1 cellular context compared by ENCODE assay signal in genomic region chr1:39609618-39610331, GRCh38.
TF ChIP-seq lines count a peak whose summit lies in the region.

No MANE protein-coding gene starts in this region.

TF ChIP-seq in SK-N-SH, 30 proteins besides CTCF, POLR2A, EP300 and RAD21 (continued from another document):
- no peak for TF ChIP-seq SMC3 (IDR thresholded peaks at IDR 0.05; ENCODE audit: low read depth, low read length)
- no peak for TF ChIP-seq NFIC (IDR thresholded peaks at IDR 0.05; ENCODE audit: borderline replicate concordance)
- no peak for TF ChIP-seq CHD2 (IDR thresholded peaks at IDR 0.05; ENCODE audit: low read length, partially characterized antibody)
- no peak for TF ChIP-seq GABPA (IDR thresholded peaks at IDR 0.05; ENCODE audit: low read depth)
- TF ChIP-seq MEF2A (IDR thresholded peaks at IDR 0.05; ENCODE audit: borderline replicate concordance, low read depth): no peak
- TF ChIP-seq USF2 (IDR thresholded peaks at IDR 0.05; ENCODE audit: borderline replicate concordance, low read depth, low read length): no peak
- TF ChIP-seq TAF1 (IDR thresholded peaks at IDR 0.05; ENCODE audit: borderline replicate concordance, low read depth, low read length): no peak
- no peak for TF ChIP-seq TCF12 (IDR thresholded peaks at IDR 0.05)
